Comparison of ENCODE assay signal across 1 cellular context in genomic region chr3:126502656-126503055, GRCh38.
TF ChIP-seq lines count a peak whose summit lies in the region.

No MANE protein-coding gene starts in this region.

TF ChIP-seq in GM12878, 131 proteins besides CTCF, POLR2A, EP300 and RAD21:
- TF ChIP-seq NR2C2 (IDR thresholded peaks at IDR 0.05; ENCODE audit: borderline replicate concordance, control insufficient read depth, insufficient read length, low read depth) (peak; percentile 51), CBX3 (IDR thresholded peaks at IDR 0.05; ENCODE audit: borderline replicate concordance, low read depth) (no peak)
